ENCODE assay signal across 18 cellular contexts in genomic region chr21:37384416-37384815, GRCh38. TPM values are rescaled to one million over a fixed set of nuclear protein-coding genes. Genes with fewer than 3 reads are reported as not detected.
DNase-seq lines count a peak whose midpoint lies in the region; ATAC-seq, FAIRE-seq and TF ChIP-seq lines count a peak whose summit lies in the region.
"Had no signal": no experiment of that assay in that cellular context is flagged by ENCODE, and none has a peak within 500 bp of the region (broad histone marks: within the 10 kb centered on the region; RNA-seq: fewer than 3 reads in every experiment).

No MANE protein-coding gene starts in this region.

- DNase-seq in activated CD4-positive, alpha-beta T cell treated with anti-CD3 and anti-CD28 coated beads for 36 hours = no peak
- DNase-seq in activated CD4-positive, alpha-beta T cell treated with anti-CD3 and anti-CD28 coated beads, Interleukin-2, amount 50 U/mL, for 1 hour = no peak
- DNase-seq in GM12892 (ENCODE audit: insufficient read length) (no peak), immature natural killer cell (no peak), trophoblast cell (no peak), LoVo (ENCODE audit: low spot score) (no peak), GM19238 (ENCODE audit: insufficient read length, low spot score) (no peak)
- DNase-seq: 8988T, COR-L47, NCI-H1048, NCI-H146, NCI-H2081 treated with DMSO at 0.1 percent for 48 hours, NCI-H2227 treated with DMSO at 0.1 percent for 48 hours, NCI-H526 had no signal

- H3K36me3 ChIP-seq in trophoblast cell (ENCODE audit: control insufficient read depth in 1 of 2, insufficient read depth in 2 of 2, low read length in 2 of 2) = no peaks in the 10 kb centered on the region

- CTCF ChIA-PET in activated CD4-positive, alpha-beta T cell treated with anti-CD3 and anti-CD28 coated beads for 36 hours (lab: Charles Lee) = interaction anchor here (0.7 to 2.9 kb wide), 4 partner anchors 13 to 49 kb away, joined by 3 to 10 read pairs (median 4); no protein-coding TSS in a partner anchor

- H3K27ac ChIP-seq in trophoblast cell (ENCODE audit: low read depth, low read length) = no peak overlapping the region
- H3K27ac ChIP-seq: BLaER1, HL-60, RWPE1 had no signal

- H3K18ac ChIP-seq in trophoblast cell (ENCODE audit: low read length) = no peak overlapping the region

- peaks cover 16% of the 10 kb centered on the region for H3K79me2 ChIP-seq in trophoblast cell (ENCODE audit: control insufficient read depth, insufficient read depth, low read length, poor library complexity)

- no peak overlapping the region for H3K14ac ChIP-seq in trophoblast cell (ENCODE audit: low read length)

- H3K9me3 ChIP-seq in trophoblast cell (ENCODE audit: insufficient read depth, low read depth, low read length) = peaks cover 1% of the 10 kb centered on the region

- POLR2A ChIA-PET in activated CD4-positive, alpha-beta T cell treated with anti-CD3 and anti-CD28 coated beads for 36 hours (lab: Charles Lee) = interaction anchor here (0.6 to 1.1 kb wide), 2 partner anchors 10 to 93 kb away, joined by 5 to 7 read pairs; no protein-coding TSS in a partner anchor

- H3K9me3 Mint-ChIP-seq in activated CD4-positive, alpha-beta T cell treated with anti-CD3 and anti-CD28 coated beads for 36 hours (ENCODE audit: low read depth) = peaks cover 8% of the 10 kb centered on the region
- no peaks in the 10 kb centered on the region for H3K9me3 Mint-ChIP-seq in immature natural killer cell

- no peak overlapping the region for H2BK5ac ChIP-seq in trophoblast cell (ENCODE audit: low read depth, low read length, poor library complexity)

- H4K91ac ChIP-seq in trophoblast cell (ENCODE audit: low read depth, low read length) = no peak overlapping the region

- WGBS in trophoblast cell (ENCODE audit: extremely low coverage, insufficient coverage, insufficient read length) = no CpG with 5 or more reads among the region's 1 CpG

- no peaks in the 10 kb centered on the region for H3K79me1 ChIP-seq in trophoblast cell (ENCODE audit: low read length)

- no peak overlapping the region for H2AFZ ChIP-seq in trophoblast cell (ENCODE audit: insufficient read depth, low read length, poor library complexity)

- H3K4me2 ChIP-seq in trophoblast cell (ENCODE audit: low read length) = no peak overlapping the region
- H3K4me2 ChIP-seq: BLaER1 had no signal

- H3K27ac Mint-ChIP-seq in activated CD4-positive, alpha-beta T cell treated with anti-CD3 and anti-CD28 coated beads for 36 hours = no peak overlapping the region
- H3K27ac Mint-ChIP-seq in immature natural killer cell = peak overlapping the region in 3 of 6 donors; percentile 3 to 33 (median 31)

- no peak overlapping the region for H2BK12ac ChIP-seq in trophoblast cell (ENCODE audit: low read length)

- peak; percentile 39 for ATAC-seq in activated CD4-positive, alpha-beta T cell treated with anti-CD3 and anti-CD28 coated beads for 36 hours
- ATAC-seq in HG03039 (IDR thresholded peaks at IDR 0.05; ENCODE audit: unreplicated experiment) = no peak

- H3K36me3 Mint-ChIP-seq in activated CD4-positive, alpha-beta T cell treated with anti-CD3 and anti-CD28 coated beads for 36 hours (ENCODE audit: low read depth) = peaks cover 27% of the 10 kb centered on the region
- no peaks in the 10 kb centered on the region for H3K36me3 Mint-ChIP-seq in immature natural killer cell

- intact Hi-C loops in activated CD4-positive, alpha-beta T cell treated with anti-CD3 and anti-CD28 coated beads for 36 hours (cut with DNase I, micrococcal nuclease) = loop anchor here in 1 of 2 experiments (2.0 kb wide), 1 partner anchor 14 kb away; no protein-coding TSS in a partner anchor

- H3K4me3 ChIP-seq in trophoblast cell (ENCODE audit: low read depth, low read length) = no peak overlapping the region
- H3K4me3 ChIP-seq: BLaER1 had no signal

- peak; percentile 24 for FAIRE-seq in GM12892 (lab: Jason Lieb, UNC)

- TF ChIP-seq POLR2A in GM12892 (IDR thresholded peaks at IDR 0.05; ENCODE audit: low read depth, low read length) = no peak

- no peak overlapping the region for H4K12ac ChIP-seq in trophoblast cell (ENCODE audit: low read depth, low read length)

- H3K4me3 Mint-ChIP-seq in activated CD4-positive, alpha-beta T cell treated with anti-CD3 and anti-CD28 coated beads for 36 hours = no peak overlapping the region
- H3K4me3 Mint-ChIP-seq in immature natural killer cell = peak overlapping the region in 3 of 5 donors; percentile 6 to 54 (median 43)

- H3K23ac ChIP-seq in trophoblast cell (ENCODE audit: low read length) = no peak overlapping the region

- H2AK5ac ChIP-seq in trophoblast cell (ENCODE audit: low read length) = no peak overlapping the region

- no peak overlapping the region for H4K8ac ChIP-seq in trophoblast cell (ENCODE audit: low read depth, low read length)

- no peak overlapping the region for H3K9ac ChIP-seq in trophoblast cell (ENCODE audit: low read length)
- H3K9ac ChIP-seq: BLaER1 had no signal

- H3K27me3 Mint-ChIP-seq in activated CD4-positive, alpha-beta T cell treated with anti-CD3 and anti-CD28 coated beads for 36 hours = no peaks in the 10 kb centered on the region
- H3K27me3 Mint-ChIP-seq in immature natural killer cell (ENCODE audit: low read depth in 3 of 3) = peaks cover 1 to 6% (median 2%) of the 10 kb centered on the region in 3 donors

- peaks cover 2 to 4% of the 10 kb centered on the region in 2 experiments for H3K4me1 ChIP-seq in trophoblast cell (ENCODE audit: control insufficient read depth in 1 of 2, insufficient read depth in 2 of 2, low read length in 2 of 2)

- peak overlapping the region; percentile 100 for H3K4ac ChIP-seq in trophoblast cell (ENCODE audit: low read depth, low read length)

- no peaks in the 10 kb centered on the region for H3K27me3 ChIP-seq in trophoblast cell (ENCODE audit: insufficient read depth, low read length)
- H3K27me3 ChIP-seq: BLaER1 had no signal

- H2BK120ac ChIP-seq in trophoblast cell (ENCODE audit: insufficient read depth, low read length, poor library complexity) = no peak overlapping the region

- H3K4me1 Mint-ChIP-seq in activated CD4-positive, alpha-beta T cell treated with anti-CD3 and anti-CD28 coated beads for 36 hours = peaks cover 84% of the 10 kb centered on the region
- peaks cover 87 to 95% of the 10 kb centered on the region in 2 donors for H3K4me1 Mint-ChIP-seq in immature natural killer cell

RNA-seq across cellular contexts. Expression of gene DYRK1A, which starts 17.8 kb away (rescaled TPM):
- total RNA-seq in activated CD4-positive, alpha-beta T cell treated with anti-CD3 and anti-CD28 coated beads for 36 hours = 10 to 100 TPM; 51.1 to 76.9 TPM
- 24.3 TPM for polyA plus RNA-seq in GM12892 (2012; ENCODE audit: missing spikeins)
- polyA plus RNA-seq in immature natural killer cell = 1 to 10 TPM; 1.8 to 4.8 (median 4.0) TPM
- 25.1 and 25.7 TPM in 2 replicates for polyA plus RNA-seq in trophoblast cell (2013)
